In genomic region chr10:90920986-90921643, GRCh38 we compare ENCODE assay signal across 9 cellular contexts. TPM values are rescaled to one million over a fixed set of nuclear protein-coding genes. Genes with fewer than 3 reads are reported as not detected.
DNase-seq lines count a peak whose midpoint lies in the region; ATAC-seq, FAIRE-seq and TF ChIP-seq lines count a peak whose summit lies in the region.
"Had no signal": no experiment of that assay in that cellular context is flagged by ENCODE, and none has a peak within 500 bp of the region (broad histone marks: within the 10 kb centered on the region; RNA-seq: fewer than 3 reads in every experiment).

ANKRD1 (minus strand) TSS chr10:90921087; CDS start chr10:90921027, 60 bp downstream.

- peaks cover 0 to 2% (median 0%) of the 10 kb centered on the region in 7 donors for H3K9me3 Mint-ChIP-seq in CD14-positive monocyte
- H3K9me3 Mint-ChIP-seq: activated T-cell treated with anti-CD3 and anti-CD28 coated beads, Interleukin-2, amount 50 U/mL, for 4 hours had no signal

- no peaks in the 10 kb centered on the region for H3K36me3 Mint-ChIP-seq in CD14-positive monocyte

- H3K9me3 ChIP-seq in adipocyte (ENCODE audit: control insufficient read depth, low read length): no peaks in the 10 kb centered on the region
- no peaks in the 10 kb centered on the region for H3K9me3 ChIP-seq in smooth muscle cell (replicated peaks; ENCODE audit: low read depth)

- H3K4me3 ChIP-seq in HFF-Myc (replicated peaks; ENCODE audit: low read depth, low read length): no peak within 1 kb of the TSS
- H3K4me3 ChIP-seq in adipocyte (ENCODE audit: low read length): peak within 1 kb of the TSS; percentile 71
- peak within 1 kb of the TSS; percentile 29 for H3K4me3 ChIP-seq in smooth muscle cell

- H3F3A ChIP-seq in smooth muscle cell (ENCODE audit: low read depth): no peaks in the 10 kb centered on the region

- H3K4me1 ChIP-seq in adipocyte (ENCODE audit: control insufficient read depth, insufficient read depth, low read length) (peaks cover 31% of the 10 kb centered on the region), smooth muscle cell (ENCODE audit: low read depth) (peaks cover 3% of the 10 kb centered on the region)

- no peak within 1 kb of the TSS for H2AFZ ChIP-seq in smooth muscle cell (ENCODE audit: low read depth)

- H3K27me3 Mint-ChIP-seq in CD14-positive monocyte (ENCODE audit: low read depth in 3 of 3): peaks cover 3 to 9% (median 7%) of the 10 kb centered on the region in 3 donors

- no peaks in the 10 kb centered on the region for H3K79me2 ChIP-seq in smooth muscle cell (ENCODE audit: low read depth)

- intact Hi-C loops in left ventricle myocardium superior (cut with micrococcal nuclease) (no loop called here), CD14-positive monocyte (cut with micrococcal nuclease) (no loop called here)

- no peak for TF ChIP-seq CTCF in HFF-Myc (IDR thresholded peaks at IDR 0.05; ENCODE audit: low read depth, low read length, missing control alignments)
- TF ChIP-seq CTCF in smooth muscle cell (IDR thresholded peaks at IDR 0.05; ENCODE audit: borderline replicate concordance, insufficient read depth, poor library complexity, severe bottlenecking): no peak
- no peak for TF ChIP-seq CTCF in CD14-positive monocyte (IDR thresholded peaks at IDR 0.05)

- peak within 1 kb of the TSS; percentile 51 for H3K4me2 ChIP-seq in smooth muscle cell

- no peaks in the 10 kb centered on the region for H4K20me1 ChIP-seq in smooth muscle cell (ENCODE audit: low read depth)

- H3K27me3 ChIP-seq in adipocyte (replicated peaks; ENCODE audit: control insufficient read depth, insufficient read depth, low read length) (no peaks in the 10 kb centered on the region), smooth muscle cell (ENCODE audit: low read depth) (no peaks in the 10 kb centered on the region)

- peak; percentile 30 for DNase-seq in HFF-Myc (ENCODE audit: extremely low read depth, low read depth)
- peak; percentile 85 for DNase-seq in adipocyte (ENCODE audit: low read depth)
- DNase-seq in left ventricle myocardium superior: peak; percentile 71
- no peak for DNase-seq in smooth muscle cell (lab: John Stamatoyannopoulos, UW; ENCODE audit: unreplicated experiment)
- DNase-seq in frontal cortex (ENCODE audit: low spot score in 2 of 2): no peak
- no peak for DNase-seq in NCI-H146 treated with DMSO at 0.1 percent for 48 hours (lab: John Stamatoyannopoulos, UW; ENCODE audit: unreplicated experiment)
- no peak for DNase-seq in CD14-positive monocyte (ENCODE audit: low spot score)
- DNase-seq: activated T-cell treated with anti-CD3 and anti-CD28 coated beads, Interleukin-2, amount 50 U/mL, for 4 hours had no signal

- H3K4me3 Mint-ChIP-seq in CD14-positive monocyte: no peak within 1 kb of the TSS
- H3K4me3 Mint-ChIP-seq: activated T-cell treated with anti-CD3 and anti-CD28 coated beads, Interleukin-2, amount 50 U/mL, for 4 hours had no signal

- H3K36me3 ChIP-seq in adipocyte (ENCODE audit: control insufficient read depth, insufficient read depth, low read length, severe bottlenecking) (peaks cover 6% of the 10 kb centered on the region), smooth muscle cell (ENCODE audit: low read depth) (no peaks in the 10 kb centered on the region)

- WGBS in smooth muscle cell (ENCODE audit: low lambda C conversion rate): 5% methylated on average over 5 of the region's 5 CpGs

- no peak for FAIRE-seq in frontal cortex (lab: Jason Lieb, UNC)

- ATAC-seq in left ventricle myocardium superior (peak; percentile 87), GM19395 (IDR thresholded peaks at IDR 0.05; ENCODE audit: unreplicated experiment) (no peak)
- ATAC-seq: activated T-cell treated with anti-CD3 and anti-CD28 coated beads, Interleukin-2, amount 50 U/mL, for 4 hours had no signal

- peaks cover 2% of the 10 kb centered on the region for H3K4me1 Mint-ChIP-seq in CD14-positive monocyte

- H3K9ac ChIP-seq in adipocyte (ENCODE audit: low read length) (peak within 1 kb of the TSS; percentile 71), smooth muscle cell (ENCODE audit: low read depth) (peak within 1 kb of the TSS; percentile 39)

- peak within 1 kb of the TSS; percentile 80 for H3K27ac ChIP-seq in smooth muscle cell (ENCODE audit: low read depth)

- H3K27ac Mint-ChIP-seq in CD14-positive monocyte: peak within 1 kb of the TSS in 1 of 7 donors; percentile 3

RNA-seq across cellular contexts. Expression of gene ANKRD1, which starts in this region (rescaled TPM):
- 1,326 TPM for total RNA-seq in left ventricle myocardium superior
- 150 and 169 TPM in 2 replicates for total RNA-seq in smooth muscle cell
- polyA plus RNA-seq in smooth muscle cell: 20.0 and 50.9 TPM in 2 replicates
- total RNA-seq in frontal cortex: not detected
- polyA plus RNA-seq in CD14-positive monocyte: not detected
- total RNA-seq: activated T-cell treated with anti-CD3 and anti-CD28 coated beads, Interleukin-2, amount 50 U/mL, for 4 hours had no signal

Comparison
In these comparisons a context has a peak if more than half of its experiments do, and no peak if none do; other contexts are left out.
1. RNA of gene ANKRD1 (total RNA-seq): 1,326 TPM in left ventricle myocardium superior (single experiment) and 150 to 169 TPM in smooth muscle cell; not detected in frontal cortex (single experiment); every median in the first group is over 100 times any median in the second.
2. RNA of gene ANKRD1 (polyA plus RNA-seq): 20.0 to 50.9 TPM in smooth muscle cell; not detected in CD14-positive monocyte; every median in the first group is over 10 times any median in the second.
3. DNase-seq: peak in HFF-Myc (single experiment), adipocyte (single experiment) and left ventricle myocardium superior (single experiment); none in smooth muscle cell (single experiment), frontal cortex (0 of 2), NCI-H146 treated with DMSO at 0.1 percent for 48 hours (single experiment) and CD14-positive monocyte (single experiment).